Comparison of ENCODE assay signal across 27 cellular contexts in the genomic region with DNA sequence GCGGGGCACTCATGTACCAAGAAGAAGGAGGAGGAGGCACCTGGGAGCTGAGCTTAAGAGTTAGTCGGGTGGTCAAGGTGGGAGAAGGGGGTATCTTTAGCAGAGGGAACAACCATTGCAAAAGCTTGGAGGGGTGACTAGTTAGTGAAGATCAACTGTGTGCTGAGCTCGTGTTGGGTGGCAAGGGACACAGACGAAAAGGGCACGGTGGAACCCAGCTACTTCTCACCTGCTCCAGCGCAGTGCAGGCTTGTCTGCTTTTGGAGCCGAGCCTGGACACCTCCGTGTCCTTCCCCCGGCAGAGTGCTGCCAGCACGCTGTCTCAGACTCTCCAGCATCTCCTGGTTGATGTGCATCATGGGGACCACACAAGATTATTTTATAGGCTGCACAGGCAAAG.
DNase-seq lines count a peak whose midpoint lies in the region; ATAC-seq and TF ChIP-seq lines count a peak whose summit lies in the region.
"Had no signal": no experiment of that assay in that cellular context is flagged by ENCODE, and none has a peak within 500 bp of the region (broad histone marks: within the 10 kb centered on the region; RNA-seq: fewer than 3 reads in every experiment).

No MANE protein-coding gene starts in this region.

- peaks cover 20% of the 10 kb centered on the region for H3K36me3 Mint-ChIP-seq in natural killer cell treated with Interleukin-12 subunit alpha and Interleukin-12 subunit beta and Interleukin-15 and Interleukin-18, amount 100 ng/mL, for 72 hours
- no peaks in the 10 kb centered on the region for H3K36me3 Mint-ChIP-seq in natural killer cell
- H3K36me3 Mint-ChIP-seq in osteocyte (ENCODE audit: unreplicated experiment): no peaks in the 10 kb centered on the region
- H3K36me3 Mint-ChIP-seq: activated naive CD4-positive, alpha-beta T cell treated with anti-CD3 and anti-CD28 coated beads, Interleukin-2, amount 50 U/mL, for 24 hours had no signal

- H3K9me3 ChIP-seq in vagina: no peaks in the 10 kb centered on the region
- H3K9me3 ChIP-seq: psoas muscle had no signal

- TF ChIP-seq POLR2A in vagina (IDR thresholded peaks at IDR 0.05): no peak

- CTCF ChIA-PET in GM10248 (lab: Yijun Ruan, JAX): interaction anchor here (0.9 kb wide), 1 partner anchor 50 kb away, joined by 3 read pairs; no protein-coding TSS in a partner anchor

- POLR2A ChIA-PET in GM10248 (lab: Yijun Ruan, JAX): no interaction called here

- H3K4me1 ChIP-seq in vagina: peaks cover 27% of the 10 kb centered on the region

- H3K4me3 Mint-ChIP-seq in natural killer cell treated with Interleukin-12 subunit alpha and Interleukin-12 subunit beta and Interleukin-15 and Interleukin-18, amount 100 ng/mL, for 72 hours: peak overlapping the region; percentile 43
- H3K4me3 Mint-ChIP-seq in natural killer cell (no peak overlapping the region), osteocyte (ENCODE audit: unreplicated experiment) (no peak overlapping the region)
- H3K4me3 Mint-ChIP-seq: activated CD8-positive, alpha-beta memory T cell treated with anti-CD3 and anti-CD28 coated beads, Interleukin-2, amount 10 ng/mL, durations not matched to agents 7 days and 5 days; activated naive CD4-positive, alpha-beta T cell treated with anti-CD3 and anti-CD28 coated beads, Interleukin-2, amount 50 U/mL, for 24 hours; immature natural killer cell had no signal

- no peak overlapping the region for H3K4me3 ChIP-seq in coronary artery
- H3K4me3 ChIP-seq in vagina: no peak overlapping the region
- H3K4me3 ChIP-seq: GM23248, psoas muscle had no signal

- DNase-seq in natural killer cell treated with Interleukin-12 subunit alpha and Interleukin-12 subunit beta and Interleukin-15 and Interleukin-18, amount 100 ng/mL, for 72 hours (ENCODE audit: low spot score): peak; percentile 35
- DNase-seq in natural killer cell: no peak
- DNase-seq in coronary artery (ENCODE audit: low spot score): peak; percentile 61
- DNase-seq in osteocyte (ENCODE audit: extremely low spot score, unreplicated experiment): no peak
- DNase-seq in vagina (ENCODE audit: extremely low spot score in 2 of 2): no peak
- no peak for DNase-seq in GM10248 (ENCODE audit: extremely low spot score)
- DNase-seq: ACHN; activated CD4-positive, alpha-beta T cell treated with anti-CD3 and anti-CD28 coated beads, Interleukin-2, amount 50 U/mL, for 1 hour; activated CD8-positive, alpha-beta memory T cell treated with anti-CD3 and anti-CD28 coated beads, Interleukin-2, amount 10 ng/mL, durations not matched to agents 7 days and 5 days; anterior cingulate cortex; DMS53; effector CD8-positive, alpha-beta T cell; erythroblast; foreskin fibroblast; GF-D8; immature natural killer cell; NCI-H1436 treated with DMSO at 0.1 percent for 48 hours; NCI-H510A treated with DMSO at 0.1 percent for 48 hours; psoas muscle; small intestine; stimulated activated CD4-positive, alpha-beta T cell treated with anti-CD3 and anti-CD28 coated beads, Interleukin-2, amount 100 ng/mL, for 24 hours had no signal

- H3K4me1 Mint-ChIP-seq in natural killer cell treated with Interleukin-12 subunit alpha and Interleukin-12 subunit beta and Interleukin-15 and Interleukin-18, amount 100 ng/mL, for 72 hours (ENCODE audit: low read depth in 2 of 2): peaks cover 71 to 81% of the 10 kb centered on the region in 2 donors
- peaks cover 19 to 30% of the 10 kb centered on the region in 2 donors for H3K4me1 Mint-ChIP-seq in natural killer cell
- H3K4me1 Mint-ChIP-seq in osteocyte (ENCODE audit: unreplicated experiment): peaks cover 44% of the 10 kb centered on the region
- H3K4me1 Mint-ChIP-seq: activated naive CD4-positive, alpha-beta T cell treated with anti-CD3 and anti-CD28 coated beads, Interleukin-2, amount 50 U/mL, for 24 hours had no signal

- ATAC-seq in natural killer cell treated with Interleukin-12 subunit alpha and Interleukin-12 subunit beta and Interleukin-15 and Interleukin-18, amount 100 ng/mL, for 72 hours: no peak
- ATAC-seq in natural killer cell (no peak), HG02642 (IDR thresholded peaks at IDR 0.05; ENCODE audit: poor library complexity, unreplicated experiment) (no peak), SK-N-SH treated with all-trans-retinoic acid at 6 μM for 48 hours (no peak)
- ATAC-seq: activated CD8-positive, alpha-beta memory T cell treated with anti-CD3 and anti-CD28 coated beads, Interleukin-2, amount 10 ng/mL, durations not matched to agents 7 days and 5 days had no signal

- peaks cover 3% of the 10 kb centered on the region for H3K9me3 Mint-ChIP-seq in natural killer cell treated with Interleukin-12 subunit alpha and Interleukin-12 subunit beta and Interleukin-15 and Interleukin-18, amount 100 ng/mL, for 72 hours
- H3K9me3 Mint-ChIP-seq in natural killer cell (no peaks in the 10 kb centered on the region), osteocyte (ENCODE audit: unreplicated experiment) (peaks cover 4% of the 10 kb centered on the region)
- H3K9me3 Mint-ChIP-seq: activated naive CD4-positive, alpha-beta T cell treated with anti-CD3 and anti-CD28 coated beads, Interleukin-2, amount 50 U/mL, for 24 hours; immature natural killer cell had no signal

- H3K36me3 ChIP-seq in vagina: no peaks in the 10 kb centered on the region

- H3K27ac ChIP-seq in coronary artery (peak overlapping the region; percentile 76 to 85), vagina (peak overlapping the region; percentile 91)
- H3K27ac ChIP-seq: KMS-11, psoas muscle, VCaP had no signal

- H3K27me3 Mint-ChIP-seq in natural killer cell treated with Interleukin-12 subunit alpha and Interleukin-12 subunit beta and Interleukin-15 and Interleukin-18, amount 100 ng/mL, for 72 hours: peaks cover 14 to 20% of the 10 kb centered on the region in 2 donors
- H3K27me3 Mint-ChIP-seq in natural killer cell (ENCODE audit: low read depth in 2 of 2): peaks cover 38 to 73% of the 10 kb centered on the region in 2 donors
- H3K27me3 Mint-ChIP-seq in osteocyte (ENCODE audit: unreplicated experiment): peaks cover 5% of the 10 kb centered on the region

- intact Hi-C loops in natural killer cell (cut with micrococcal nuclease) (no loop called here), vagina (cut with DNase I) (loop anchor here (2.0 kb wide), 1 partner anchor 65 kb away; no protein-coding TSS in a partner anchor)

- H3K27ac Mint-ChIP-seq in natural killer cell treated with Interleukin-12 subunit alpha and Interleukin-12 subunit beta and Interleukin-15 and Interleukin-18, amount 100 ng/mL, for 72 hours: peak overlapping the region; percentile 48 to 81
- H3K27ac Mint-ChIP-seq in natural killer cell: no peak overlapping the region
- H3K27ac Mint-ChIP-seq in osteocyte (ENCODE audit: unreplicated experiment): peak overlapping the region; percentile 84
- H3K27ac Mint-ChIP-seq: activated CD8-positive, alpha-beta memory T cell treated with anti-CD3 and anti-CD28 coated beads, Interleukin-2, amount 10 ng/mL, durations not matched to agents 7 days and 5 days; activated naive CD4-positive, alpha-beta T cell treated with anti-CD3 and anti-CD28 coated beads, Interleukin-2, amount 50 U/mL, for 24 hours; immature natural killer cell had no signal

- TF ChIP-seq CTCF in natural killer cell (IDR thresholded peaks at IDR 0.05) (no peak), coronary artery (IDR thresholded peaks at IDR 0.05) (no peak), osteocyte (IDR thresholded peaks at IDR 0.05) (no peak), vagina (IDR thresholded peaks at IDR 0.05) (no peak), GM10248 (IDR thresholded peaks at IDR 0.05; ENCODE audit: control extremely low read depth, extremely low read depth, low read depth, missing control alignments) (no peak)

- H3K27me3 ChIP-seq in vagina: no peaks in the 10 kb centered on the region

TF ChIP-seq in SK-N-SH treated with all-trans-retinoic acid at 6 μM for 48 hours, 23 proteins besides CTCF, POLR2A, EP300 and RAD21:
- TF ChIP-seq GLIS3 (CRISPR knock-in tag; IDR thresholded peaks at IDR 0.05) (no peak), TCF4 (CRISPR knock-in tag; IDR thresholded peaks at IDR 0.05; ENCODE audit: borderline replicate concordance) (no peak), ARNTL (CRISPR knock-in tag; IDR thresholded peaks at IDR 0.05; ENCODE audit: borderline replicate concordance, low read depth) (no peak), ESRRG (CRISPR knock-in tag; IDR thresholded peaks at IDR 0.05) (no peak)
- TF ChIP-seq, protein P1, sequence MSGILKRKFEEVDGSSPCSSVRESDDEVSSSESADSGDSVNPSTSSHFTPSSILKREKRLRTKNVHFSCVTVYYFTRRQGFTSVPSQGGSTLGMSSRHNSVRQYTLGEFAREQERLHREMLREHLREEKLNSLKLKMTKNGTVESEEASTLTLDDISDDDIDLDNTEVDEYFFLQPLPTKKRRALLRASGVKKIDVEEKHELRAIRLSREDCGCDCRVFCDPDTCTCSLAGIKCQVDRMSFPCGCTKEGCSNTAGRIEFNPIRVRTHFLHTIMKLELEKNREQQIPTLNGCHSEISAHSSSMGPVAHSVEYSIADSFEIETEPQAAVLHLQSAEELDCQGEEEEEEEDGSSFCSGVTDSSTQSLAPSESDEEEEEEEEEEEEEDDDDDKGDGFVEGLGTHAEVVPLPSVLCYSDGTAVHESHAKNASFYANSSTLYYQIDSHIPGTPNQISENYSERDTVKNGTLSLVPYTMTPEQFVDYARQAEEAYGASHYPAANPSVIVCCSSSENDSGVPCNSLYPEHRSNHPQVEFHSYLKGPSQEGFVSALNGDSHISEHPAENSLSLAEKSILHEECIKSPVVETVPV (CRISPR knock-in tag; IDR thresholded peaks at IDR 0.05): no peak

Comparison
In these comparisons a context has a peak if more than half of its experiments do, and no peak if none do; other contexts are left out.
1. DNase-seq: peak in natural killer cell treated with Interleukin-12 subunit alpha and Interleukin-12 subunit beta and Interleukin-15 and Interleukin-18, amount 100 ng/mL, for 72 hours (single experiment) and coronary artery (single experiment); none in natural killer cell (single experiment), osteocyte (single experiment), vagina (0 of 2) and GM10248 (single experiment).
2. H3K27ac Mint-ChIP-seq: peak in natural killer cell treated with Interleukin-12 subunit alpha and Interleukin-12 subunit beta and Interleukin-15 and Interleukin-18, amount 100 ng/mL, for 72 hours (2 of 2) and osteocyte (single experiment); none in natural killer cell (0 of 2).